ENCODE assay signal across 33 cellular contexts in the genomic region with DNA sequence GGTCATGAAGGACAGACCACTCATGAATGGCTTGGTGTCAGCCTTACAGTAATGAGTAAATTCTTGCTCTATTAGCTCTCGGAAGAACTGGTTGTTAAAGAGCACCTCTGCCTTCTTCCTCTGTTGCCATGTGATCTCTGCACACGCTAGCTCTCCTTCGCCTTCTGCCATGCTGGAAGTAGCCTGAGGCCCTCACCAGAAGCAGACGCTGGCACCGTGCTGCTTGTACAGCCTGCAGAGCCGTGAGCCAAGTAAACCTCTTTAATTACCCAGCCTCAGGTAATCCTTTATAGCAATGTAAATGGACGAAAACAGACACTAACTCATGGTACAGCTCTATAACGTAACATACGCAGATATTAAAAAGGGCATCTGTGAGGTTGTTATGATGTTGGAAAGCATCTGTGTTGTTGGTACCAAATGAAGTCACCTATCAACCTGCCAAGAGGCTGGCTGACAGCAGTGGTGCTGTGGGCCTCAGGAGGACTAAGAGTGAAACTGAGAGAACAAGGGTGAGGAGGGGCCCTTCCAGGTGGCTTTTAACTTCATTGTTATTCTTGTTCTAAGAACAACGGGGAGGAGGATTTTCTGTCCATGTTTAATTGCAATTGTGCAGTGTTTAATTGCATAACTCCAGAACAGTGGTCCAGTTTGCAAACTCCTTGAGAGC.
DNase-seq lines count a peak whose midpoint lies in the region; ATAC-seq, FAIRE-seq and TF ChIP-seq lines count a peak whose summit lies in the region.
"Had no signal": no experiment of that assay in that cellular context is flagged by ENCODE, and none has a peak within 500 bp of the region (broad histone marks: within the 10 kb centered on the region; RNA-seq: fewer than 3 reads in every experiment).

No MANE protein-coding gene starts in this region.

- no peaks in the 10 kb centered on the region for H3K9me3 ChIP-seq in BLaER1 treated with 17β-estradiol and CSF1 and Interleukin-3, amounts not matched to agents 10 nM and 100 nM (replicated peaks in 1 of 11)
- H3K9me3 ChIP-seq in body of pancreas (no peaks in the 10 kb centered on the region), psoas muscle (no peaks in the 10 kb centered on the region)
- H3K9me3 ChIP-seq: ascending aorta, BE2C, esophagus muscularis mucosa, HAP-1, suprapubic skin, upper lobe of right lung had no signal

- peaks cover 0 to 9% (median 0%) of the 10 kb centered on the region in 11 experiments; a peak in 3 of 22 replicates for H3K27me3 ChIP-seq in BLaER1 treated with 17β-estradiol and CSF1 and Interleukin-3, amounts not matched to agents 10 nM and 100 nM
- H3K27me3 ChIP-seq in body of pancreas (no peaks in the 10 kb centered on the region), psoas muscle (ENCODE audit: insufficient read depth in 3 of 3, low read length in 2 of 3) (no peaks in the 10 kb centered on the region)
- H3K27me3 ChIP-seq: ascending aorta, BE2C, esophagus muscularis mucosa, foreskin keratinocyte, suprapubic skin, upper lobe of right lung had no signal

- peaks cover 35% of the 10 kb centered on the region for H3K4me1 Mint-ChIP-seq in activated T-helper 2 cell treated with anti-CD3 and anti-CD28 coated beads, Interferon-gamma antibody, Interleukin-2, Interleukin-4, amounts not matched to agents 10 μg/mL and 5 μg/mL and 100 μg/mL, durations not matched to agents 14 hours and 24 hours and 36 hours (ENCODE audit: low read depth)
- H3K4me1 Mint-ChIP-seq: endodermal cell, neural crest cell had no signal

- H3K36me3 ChIP-seq in BLaER1 treated with 17β-estradiol and CSF1 and Interleukin-3, amounts not matched to agents 10 nM and 100 nM, result peaks cover 5 to 79% (median 66%) of the 10 kb centered on the region in 11 experiments; a peak in 21 of 22 replicates
- H3K36me3 ChIP-seq in body of pancreas (replicated peaks in 1 of 2; ENCODE audit: insufficient read depth in 1 of 2, low read depth in 2 of 2) (no peaks in the 10 kb centered on the region), psoas muscle (ENCODE audit: insufficient read depth in 1 of 2, low read depth in 1 of 2) (peaks cover 0 to 8% of the 10 kb centered on the region in 2 donors)

- DNase-seq in GM12892 (ENCODE audit: insufficient read length), result no peak
- no peak for DNase-seq in activated T-helper 2 cell treated with anti-CD3 and anti-CD28 coated beads, Interferon-gamma antibody, Interleukin-2, Interleukin-4, amounts not matched to agents 10 μg/mL and 5 μg/mL and 100 μg/mL, durations not matched to agents 14 hours and 24 hours and 36 hours (ENCODE audit: low spot score)
- no peak for DNase-seq in body of pancreas
- no peak for DNase-seq in psoas muscle
- no peak for DNase-seq in hippocampal formation (lab: John Stamatoyannopoulos, UW)
- DNase-seq: ACHN; activated CD4-positive, alpha-beta T cell treated with anti-CD3 and anti-CD28 coated beads, Interleukin-2, amount 10 ng/mL, durations not matched to agents 7 days and 5 days; activated CD8-positive, alpha-beta memory T cell treated with anti-CD3 and anti-CD28 coated beads, Interleukin-2, amount 50 U/mL, for 4 hours; activated effector memory CD4-positive, alpha-beta T cell treated with anti-CD3 and anti-CD28 coated beads, Interleukin-2, amount 50 U/mL, for 16 hours; activated naive CD8-positive, alpha-beta T cell treated with anti-CD3 and anti-CD28 coated beads for 36 hours; BE2C; Calu3; cortex of kidney; DND-41; endodermal cell; foreskin keratinocyte; left colon; mammary epithelial cell; NCI-H1105 treated with DMSO at 0.1 percent for 48 hours; NCI-H446; OCI-M1; right cardiac atrium; stimulated activated CD4-positive, alpha-beta T cell treated with anti-CD3 and anti-CD28 coated beads, Interleukin-2, amount 100 ng/mL, for 48 hours; upper lobe of right lung had no signal

- TF ChIP-seq CTCF in body of pancreas (IDR thresholded peaks at IDR 0.05), result no peak
- TF ChIP-seq CTCF in psoas muscle (IDR thresholded peaks at IDR 0.05), result no peak

- H3K9ac ChIP-seq in BLaER1 treated with 17β-estradiol and CSF1 and Interleukin-3, amounts not matched to agents 10 nM and 100 nM, result peak overlapping the region in 1 of 11 experiments; percentile 13; a peak in 1 of 22 replicates
- H3K9ac ChIP-seq: parathyroid adenoma had no signal

- FAIRE-seq in GM12892 (lab: Jason Lieb, UNC), result peak; percentile 42

- H3K4me1 ChIP-seq in BLaER1 treated with 17β-estradiol and CSF1 and Interleukin-3, amounts not matched to agents 10 nM and 100 nM, result peaks cover 44 to 72% (median 70%) of the 10 kb centered on the region in 10 experiments
- no peaks in the 10 kb centered on the region for H3K4me1 ChIP-seq in body of pancreas
- no peaks in the 10 kb centered on the region for H3K4me1 ChIP-seq in psoas muscle
- H3K4me1 ChIP-seq: ascending aorta, BE2C, foreskin keratinocyte, HAP-1, parathyroid adenoma had no signal

- intact Hi-C loops in activated T-helper 2 cell treated with anti-CD3 and anti-CD28 coated beads, Interferon-gamma antibody, Interleukin-2, Interleukin-4, amounts not matched to agents 10 μg/mL and 5 μg/mL and 100 μg/mL, durations not matched to agents 14 hours and 24 hours and 36 hours (cut with micrococcal nuclease), result no loop called here
- intact Hi-C loops in body of pancreas (cut with DNase I), result no loop called here
- intact Hi-C loops in psoas muscle (cut with DNase I), result loop anchor here in 1 of 2 donors (10.0 kb wide), 1 partner anchor 151 kb away; no protein-coding TSS in a partner anchor

- ATAC-seq in HG03280 (IDR thresholded peaks at IDR 0.05; ENCODE audit: unreplicated experiment), result peak; percentile 62
- no peak for ATAC-seq in body of pancreas
- ATAC-seq in psoas muscle, result no peak
- ATAC-seq in GM21723 (IDR thresholded peaks at IDR 0.05; ENCODE audit: unreplicated experiment), result no peak
- ATAC-seq: foreskin keratinocyte, left colon, right cardiac atrium, upper lobe of right lung had no signal

- H4K20me1 ChIP-seq in BLaER1 treated with 17β-estradiol and CSF1 and Interleukin-3, amounts not matched to agents 10 nM and 100 nM, result peaks cover 4 to 79% (median 35%) of the 10 kb centered on the region in 11 experiments; a peak in 18 of 22 replicates

- H3K27ac Mint-ChIP-seq in activated T-helper 2 cell treated with anti-CD3 and anti-CD28 coated beads, Interferon-gamma antibody, Interleukin-2, Interleukin-4, amounts not matched to agents 10 μg/mL and 5 μg/mL and 100 μg/mL, durations not matched to agents 14 hours and 24 hours and 36 hours, result peak overlapping the region; percentile 7
- H3K27ac Mint-ChIP-seq: activated CD4-positive, alpha-beta T cell treated with anti-CD3 and anti-CD28 coated beads, Interleukin-2, amount 10 ng/mL, durations not matched to agents 7 days and 5 days; activated naive CD8-positive, alpha-beta T cell treated with anti-CD3 and anti-CD28 coated beads for 36 hours; endodermal cell had no signal

- no peaks in the 10 kb centered on the region for H3K27me3 Mint-ChIP-seq in activated T-helper 2 cell treated with anti-CD3 and anti-CD28 coated beads, Interferon-gamma antibody, Interleukin-2, Interleukin-4, amounts not matched to agents 10 μg/mL and 5 μg/mL and 100 μg/mL, durations not matched to agents 14 hours and 24 hours and 36 hours (ENCODE audit: low read depth)

- H3K9me3 Mint-ChIP-seq in activated T-helper 2 cell treated with anti-CD3 and anti-CD28 coated beads, Interferon-gamma antibody, Interleukin-2, Interleukin-4, amounts not matched to agents 10 μg/mL and 5 μg/mL and 100 μg/mL, durations not matched to agents 14 hours and 24 hours and 36 hours, result no peaks in the 10 kb centered on the region
- H3K9me3 Mint-ChIP-seq: activated CD4-positive, alpha-beta T cell treated with anti-CD3 and anti-CD28 coated beads, Interleukin-2, amount 10 ng/mL, durations not matched to agents 7 days and 5 days; activated naive CD8-positive, alpha-beta T cell treated with anti-CD3 and anti-CD28 coated beads for 36 hours; endodermal cell; neural crest cell had no signal

- TF ChIP-seq POLR2A in GM12892 (IDR thresholded peaks at IDR 0.05; ENCODE audit: low read depth, low read length) (no peak), body of pancreas (IDR thresholded peaks at IDR 0.05) (no peak)

- H3K4me3 Mint-ChIP-seq in activated T-helper 2 cell treated with anti-CD3 and anti-CD28 coated beads, Interferon-gamma antibody, Interleukin-2, Interleukin-4, amounts not matched to agents 10 μg/mL and 5 μg/mL and 100 μg/mL, durations not matched to agents 14 hours and 24 hours and 36 hours (ENCODE audit: low read depth), result no peak overlapping the region
- H3K4me3 Mint-ChIP-seq: activated CD4-positive, alpha-beta T cell treated with anti-CD3 and anti-CD28 coated beads, Interleukin-2, amount 10 ng/mL, durations not matched to agents 7 days and 5 days; activated naive CD8-positive, alpha-beta T cell treated with anti-CD3 and anti-CD28 coated beads for 36 hours; endodermal cell had no signal

- H3K4me2 ChIP-seq in BLaER1 treated with 17β-estradiol and CSF1 and Interleukin-3, amounts not matched to agents 10 nM and 100 nM, result peak overlapping the region; percentile 15 to 97 (median 67); a peak in 19 of 22 replicates

- peak overlapping the region in 1 of 11 experiments; percentile 18; a peak in 1 of 22 replicates for H3K27ac ChIP-seq in BLaER1 treated with 17β-estradiol and CSF1 and Interleukin-3, amounts not matched to agents 10 nM and 100 nM
- H3K27ac ChIP-seq in body of pancreas (no peak overlapping the region), psoas muscle (no peak overlapping the region)
- H3K27ac ChIP-seq: ascending aorta, esophagus muscularis mucosa, foreskin keratinocyte, parathyroid adenoma, suprapubic skin, upper lobe of right lung had no signal

- no peaks in the 10 kb centered on the region for H3K36me3 Mint-ChIP-seq in activated T-helper 2 cell treated with anti-CD3 and anti-CD28 coated beads, Interferon-gamma antibody, Interleukin-2, Interleukin-4, amounts not matched to agents 10 μg/mL and 5 μg/mL and 100 μg/mL, durations not matched to agents 14 hours and 24 hours and 36 hours (ENCODE audit: low read depth)
- H3K36me3 Mint-ChIP-seq: activated naive CD8-positive, alpha-beta T cell treated with anti-CD3 and anti-CD28 coated beads for 36 hours had no signal

- H3K4me3 ChIP-seq in BLaER1 treated with 17β-estradiol and CSF1 and Interleukin-3, amounts not matched to agents 10 nM and 100 nM, result 0 out of 20 replicates have a peak overlapping the region, but pooled peaks of 1 of the 10 experiments have one; percentile 6
- H3K4me3 ChIP-seq in body of pancreas, result no peak overlapping the region
- H3K4me3 ChIP-seq in psoas muscle, result no peak overlapping the region
- H3K4me3 ChIP-seq: ascending aorta, esophagus muscularis mucosa, HAP-1, suprapubic skin, upper lobe of right lung had no signal

- WGBS in body of pancreas, 2 donors, result 85 to 89% methylated on average over 10 of the region's 10 CpGs
- WGBS in psoas muscle, 3 donors, result 89 to 92% (median 90%) methylated on average over 10 of the region's 10 CpGs
